7 cellular contexts compared by ENCODE assay signal in the genomic region with DNA sequence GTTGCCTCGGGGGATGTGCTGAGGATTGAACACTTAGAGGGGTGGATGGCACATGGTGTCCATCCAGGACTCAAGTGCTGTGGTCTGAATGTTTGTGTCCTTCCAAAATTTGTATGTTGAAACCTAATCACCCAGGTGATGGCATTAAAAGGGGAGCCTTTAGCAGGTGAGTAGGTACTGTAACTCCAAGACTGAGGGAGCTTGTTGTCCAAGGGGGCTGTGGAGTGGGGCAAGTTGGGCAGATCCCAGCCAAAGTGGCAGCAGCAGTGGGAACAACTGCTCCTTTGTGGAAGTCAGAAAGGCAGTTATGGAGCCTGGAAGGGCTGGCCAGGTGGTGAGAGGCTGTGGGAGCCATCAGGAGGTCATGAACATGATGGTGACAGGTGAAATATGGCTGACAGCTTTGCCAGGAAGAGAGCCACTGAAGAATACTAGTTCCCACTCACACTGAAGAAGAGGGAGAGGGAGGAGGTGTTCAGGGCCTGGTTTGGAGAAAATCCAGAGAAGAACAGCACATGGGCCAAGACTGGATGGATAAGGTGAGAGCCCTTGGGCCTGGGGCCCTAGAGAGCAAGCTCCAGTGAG.
"Had no signal": no experiment of that assay in that cellular context is flagged by ENCODE, and none has a peak within 500 bp of the region (broad histone marks: within the 10 kb centered on the region; RNA-seq: fewer than 3 reads in every experiment).

No MANE protein-coding gene starts in this region.

- H3K27ac ChIP-seq: HL-60, KMS-11 had no signal

- ATAC-seq: HepG2, K562 had no signal

- H3K4me3 ChIP-seq: K562 had no signal

- DNase-seq: IMR-90, KBM-7, KG1 had no signal
